In genomic region chr3:196528639-196529233, GRCh38 we compare ENCODE assay signal across 1 cellular context.
TF ChIP-seq lines count a peak whose summit lies in the region.

No MANE protein-coding gene starts in this region.

TF ChIP-seq in GM12878, 131 proteins besides CTCF, POLR2A, EP300 and RAD21 (continued from another document):
- TF ChIP-seq REST (IDR thresholded peaks at IDR 0.05; ENCODE audit: low read depth, low read length) = no peak
- no peak for TF ChIP-seq RAD51 (IDR thresholded peaks at IDR 0.05)
- TF ChIP-seq BCLAF1 (IDR thresholded peaks at IDR 0.05) = no peak
- TF ChIP-seq KDM1A (IDR thresholded peaks at IDR 0.05; ENCODE audit: borderline replicate concordance) = no peak
- no peak for TF ChIP-seq MYB (IDR thresholded peaks at IDR 0.05; ENCODE audit: borderline replicate concordance, low read depth, low read length)
- TF ChIP-seq FOXK2 (IDR thresholded peaks at IDR 0.05) = no peak
- TF ChIP-seq HDAC6 (IDR thresholded peaks at IDR 0.05; ENCODE audit: unreplicated experiment) = no peak
- no peak for TF ChIP-seq SIN3A (IDR thresholded peaks at IDR 0.05; ENCODE audit: low read depth, low read length)
- TF ChIP-seq TBL1XR1 (IDR thresholded peaks at IDR 0.05; ENCODE audit: low read depth, low read length) = no peak
- no peak for TF ChIP-seq MAX (IDR thresholded peaks at IDR 0.05; ENCODE audit: low read depth, low read length)
- TF ChIP-seq SRF (IDR thresholded peaks at IDR 0.05; ENCODE audit: low read depth in 2 of 2, low read length in 2 of 2) = no peak
- no peak for TF ChIP-seq POLR2AphosphoS2 (IDR thresholded peaks at IDR 0.05; ENCODE audit: low read depth, low read length)
- TF ChIP-seq SMC3 (IDR thresholded peaks at IDR 0.05; ENCODE audit: borderline replicate concordance, low read length) = no peak; the same call in 1 of the 2 replicates
- TF ChIP-seq ZNF384 (IDR thresholded peaks at IDR 0.05; ENCODE audit: borderline replicate concordance, low read depth, low read length) = no peak
- TF ChIP-seq PAX8 (IDR thresholded peaks at IDR 0.05) = no peak
- TF ChIP-seq USF2 (IDR thresholded peaks at IDR 0.05; ENCODE audit: borderline replicate concordance, low read depth, low read length) = no peak
- no peak for TF ChIP-seq RELA (IDR thresholded peaks at IDR 0.05; ENCODE audit: borderline replicate concordance, partially characterized antibody)
- TF ChIP-seq GABPA (IDR thresholded peaks at IDR 0.05; ENCODE audit: low read depth) = no peak
- TF ChIP-seq POLR2AphosphoS5 (IDR thresholded peaks at IDR 0.05; ENCODE audit: low read length) = peak; percentile 58
- no peak for TF ChIP-seq CREB1 (IDR thresholded peaks at IDR 0.05; ENCODE audit: low read depth)
- no peak for TF ChIP-seq CHD2 (IDR thresholded peaks at IDR 0.05; ENCODE audit: borderline replicate concordance, low read depth, low read length)
- peak; percentile 94 for TF ChIP-seq YY1 (IDR thresholded peaks at IDR 0.05; ENCODE audit: low read depth, low read length)
- no peak for TF ChIP-seq ZNF687 (IDR thresholded peaks at IDR 0.05)
- peak; percentile 77 for TF ChIP-seq TAF1 (IDR thresholded peaks at IDR 0.05; ENCODE audit: borderline replicate concordance, low read depth, low read length)
- no peak for TF ChIP-seq RUNX3 (IDR thresholded peaks at IDR 0.05; ENCODE audit: low read length)
- no peak for TF ChIP-seq IRF5 (IDR thresholded peaks at IDR 0.05; ENCODE audit: borderline replicate concordance)
- TF ChIP-seq E2F4 (IDR thresholded peaks at IDR 0.05; ENCODE audit: low read depth, low read length) = no peak
